9 cellular contexts compared by ENCODE assay signal in the genomic region with DNA sequence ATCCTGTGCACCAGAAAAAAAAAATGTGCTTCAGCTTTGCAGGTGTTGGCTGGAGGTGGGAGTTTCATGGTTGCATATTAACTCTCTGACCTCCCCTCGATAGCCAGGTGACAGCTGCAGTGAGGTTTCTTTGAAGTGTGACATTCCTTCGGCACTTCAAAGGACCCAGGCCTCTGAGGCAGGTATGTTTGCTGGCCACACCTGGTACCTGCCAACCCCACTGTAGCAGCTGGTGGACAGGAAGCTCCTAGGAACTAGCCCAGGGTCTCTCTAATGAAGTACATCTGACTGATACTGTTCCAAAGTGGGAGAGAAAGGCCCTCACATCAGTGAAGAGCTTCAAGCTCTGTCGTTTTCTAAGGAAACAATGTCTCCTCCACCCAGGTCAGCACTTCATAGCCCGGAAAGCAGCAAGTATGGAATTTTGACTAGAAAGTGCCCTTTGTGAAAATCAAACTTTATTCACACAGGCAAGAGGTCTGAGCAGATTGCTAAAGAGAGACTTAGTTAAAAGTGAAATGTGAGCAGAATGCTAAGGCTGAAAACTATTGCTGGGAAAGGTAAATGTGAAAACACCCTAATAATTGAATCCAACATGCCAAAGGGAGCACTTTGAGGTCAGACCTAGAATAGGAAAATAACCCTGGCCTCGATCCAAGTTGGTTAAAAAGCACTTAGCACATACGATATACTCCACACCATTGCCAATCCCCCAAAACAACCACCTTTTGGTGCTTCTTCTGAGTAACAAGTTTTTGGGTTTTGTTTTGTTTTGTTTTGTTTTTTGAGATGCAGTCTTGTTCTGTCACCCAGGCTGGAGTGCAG.
DNase-seq lines count a peak whose midpoint lies in the region; ATAC-seq and TF ChIP-seq lines count a peak whose summit lies in the region.
"Had no signal": no experiment of that assay in that cellular context is flagged by ENCODE, and none has a peak within 500 bp of the region (broad histone marks: within the 10 kb centered on the region; RNA-seq: fewer than 3 reads in every experiment).

No MANE protein-coding gene starts in this region.

- H3K9me3 ChIP-seq in liver (ENCODE audit: control insufficient read depth in 4 of 4, low read length in 3 of 4) (no peaks in the 10 kb centered on the region), vagina (no peaks in the 10 kb centered on the region)

- WGBS in liver = 46% methylated on average over 6 of the region's 6 CpGs
- WGBS in lower leg skin, 2 donors = 55 to 63% methylated on average over 6 of the region's 6 CpGs

- no peak for TF ChIP-seq RAD21 in liver (IDR thresholded peaks at IDR 0.05)

- in situ Hi-C loops in GM13976 (cut with MboI; ENCODE audit: low sequenced_read_pairs, unreplicated experiment) = no loop called here

- H3K4me1 ChIP-seq in liver (ENCODE audit: control insufficient read depth in 4 of 4, insufficient read depth in 4 of 4, low read length in 3 of 4) = peaks cover 0 to 6% (median 2%) of the 10 kb centered on the region in 4 donors
- H3K4me1 ChIP-seq in vagina = no peaks in the 10 kb centered on the region

- H3K27ac ChIP-seq in liver (ENCODE audit: low read depth in 1 of 2, low read length in 2 of 2) = no peak overlapping the region
- no peak overlapping the region for H3K27ac ChIP-seq in vagina

- intact Hi-C loops in lower leg skin (cut with DNase I; ENCODE audit: low total_unique reads) (no loop called here), vagina (cut with DNase I) (no loop called here)

- DNase-seq in GM13976 (ENCODE audit: low spot score) (peak; percentile 20), NCI-H774 (lab: John Stamatoyannopoulos, UW) (peak; percentile 43), lower leg skin (ENCODE audit: low spot score in 2 of 2) (no peak), SHP77 (lab: John Stamatoyannopoulos, UW) (no peak), vagina (ENCODE audit: extremely low spot score in 2 of 2) (no peak)
- no peak for DNase-seq in activated CD8-positive, alpha-beta memory T cell treated with anti-CD3 and anti-CD28 coated beads for 24 hours
- DNase-seq: activated gamma-delta T cell had no signal

- TF ChIP-seq CTCF in GM13976 (IDR thresholded peaks at IDR 0.05; ENCODE audit: borderline replicate concordance, control extremely low read depth, extremely low read depth, insufficient read depth, missing control alignments) = no peak
- no peak for TF ChIP-seq CTCF in liver (IDR thresholded peaks at IDR 0.05; ENCODE audit: low read depth, low read length, missing input control)
- no peak for TF ChIP-seq CTCF in lower leg skin (IDR thresholded peaks at IDR 0.05)
- TF ChIP-seq CTCF in vagina (IDR thresholded peaks at IDR 0.05) = no peak

- H3K4me3 ChIP-seq in liver (ENCODE audit: low read depth in 1 of 3, low read length in 3 of 3) (no peak overlapping the region), lower leg skin (ENCODE audit: low read depth, poor library complexity, severe bottlenecking) (no peak overlapping the region), vagina (no peak overlapping the region)

- TF ChIP-seq POLR2A in lower leg skin (IDR thresholded peaks at IDR 0.05) (no peak), vagina (IDR thresholded peaks at IDR 0.05) (no peak)

- H3K9ac ChIP-seq in liver (ENCODE audit: low read depth in 1 of 2, low read length in 2 of 2) = no peak overlapping the region

- no peaks in the 10 kb centered on the region for H3K27me3 ChIP-seq in liver (ENCODE audit: control insufficient read depth in 4 of 4, insufficient read depth in 4 of 4, low read length in 3 of 4)
- H3K27me3 ChIP-seq in vagina = no peaks in the 10 kb centered on the region

- peak; percentile 39 for ATAC-seq in HG02885 (IDR thresholded peaks at IDR 0.05; ENCODE audit: poor library complexity, unreplicated experiment)

- H3K36me3 ChIP-seq in liver (ENCODE audit: control insufficient read depth in 4 of 4, insufficient read depth in 3 of 4, low read depth in 1 of 4, low read length in 3 of 4) (no peaks in the 10 kb centered on the region), vagina (no peaks in the 10 kb centered on the region)

TF ChIP-seq in liver, 16 proteins besides CTCF, POLR2A, EP300 and RAD21:
- TF ChIP-seq FOXA2 (IDR thresholded peaks at IDR 0.05) = no peak
- TF ChIP-seq, protein P1, sequence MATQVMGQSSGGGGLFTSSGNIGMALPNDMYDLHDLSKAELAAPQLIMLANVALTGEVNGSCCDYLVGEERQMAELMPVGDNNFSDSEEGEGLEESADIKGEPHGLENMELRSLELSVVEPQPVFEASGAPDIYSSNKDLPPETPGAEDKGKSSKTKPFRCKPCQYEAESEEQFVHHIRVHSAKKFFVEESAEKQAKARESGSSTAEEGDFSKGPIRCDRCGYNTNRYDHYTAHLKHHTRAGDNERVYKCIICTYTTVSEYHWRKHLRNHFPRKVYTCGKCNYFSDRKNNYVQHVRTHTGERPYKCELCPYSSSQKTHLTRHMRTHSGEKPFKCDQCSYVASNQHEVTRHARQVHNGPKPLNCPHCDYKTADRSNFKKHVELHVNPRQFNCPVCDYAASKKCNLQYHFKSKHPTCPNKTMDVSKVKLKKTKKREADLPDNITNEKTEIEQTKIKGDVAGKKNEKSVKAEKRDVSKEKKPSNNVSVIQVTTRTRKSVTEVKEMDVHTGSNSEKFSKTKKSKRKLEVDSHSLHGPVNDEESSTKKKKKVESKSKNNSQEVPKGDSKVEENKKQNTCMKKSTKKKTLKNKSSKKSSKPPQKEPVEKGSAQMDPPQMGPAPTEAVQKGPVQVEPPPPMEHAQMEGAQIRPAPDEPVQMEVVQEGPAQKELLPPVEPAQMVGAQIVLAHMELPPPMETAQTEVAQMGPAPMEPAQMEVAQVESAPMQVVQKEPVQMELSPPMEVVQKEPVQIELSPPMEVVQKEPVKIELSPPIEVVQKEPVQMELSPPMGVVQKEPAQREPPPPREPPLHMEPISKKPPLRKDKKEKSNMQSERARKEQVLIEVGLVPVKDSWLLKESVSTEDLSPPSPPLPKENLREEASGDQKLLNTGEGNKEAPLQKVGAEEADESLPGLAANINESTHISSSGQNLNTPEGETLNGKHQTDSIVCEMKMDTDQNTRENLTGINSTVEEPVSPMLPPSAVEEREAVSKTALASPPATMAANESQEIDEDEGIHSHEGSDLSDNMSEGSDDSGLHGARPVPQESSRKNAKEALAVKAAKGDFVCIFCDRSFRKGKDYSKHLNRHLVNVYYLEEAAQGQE (IDR thresholded peaks at IDR 0.05) = peak; percentile 95
- TF ChIP-seq NR2F2 (IDR thresholded peaks at IDR 0.05) = no peak
- TF ChIP-seq EGR1 (IDR thresholded peaks at IDR 0.05; ENCODE audit: low read depth in 2 of 2) = no peak
- TF ChIP-seq SP1 (IDR thresholded peaks at IDR 0.05) = no peak

Comparison
In these comparisons a context has a peak if more than half of its experiments do, and no peak if none do; other contexts are left out.
1. DNase-seq: peak in GM13976 (single experiment) and NCI-H774 (single experiment); none in lower leg skin (0 of 2), activated CD8-positive, alpha-beta memory T cell treated with anti-CD3 and anti-CD28 coated beads for 24 hours (single experiment), SHP77 (0 of 2) and vagina (0 of 2).